In genomic region chr11:113725883-113726405, GRCh38 we compare ENCODE assay signal across 1 cellular context.
TF ChIP-seq lines count a peak whose summit lies in the region.

No MANE protein-coding gene starts in this region.

TF ChIP-seq in SK-N-SH treated with all-trans-retinoic acid at 6 μM for 48 hours, 23 proteins besides CTCF, POLR2A, EP300 and RAD21 (continued from another document):
- TF ChIP-seq POU6F1 (CRISPR knock-in tag; IDR thresholded peaks at IDR 0.05; ENCODE audit: borderline replicate concordance, low read depth) (no peak), TSHZ2 (CRISPR knock-in tag; IDR thresholded peaks at IDR 0.05) (no peak), OSR1 (CRISPR knock-in tag; IDR thresholded peaks at IDR 0.05) (no peak), PATZ1 (CRISPR knock-in tag; IDR thresholded peaks at IDR 0.05; ENCODE audit: borderline replicate concordance) (no peak)
